In the genomic region with DNA sequence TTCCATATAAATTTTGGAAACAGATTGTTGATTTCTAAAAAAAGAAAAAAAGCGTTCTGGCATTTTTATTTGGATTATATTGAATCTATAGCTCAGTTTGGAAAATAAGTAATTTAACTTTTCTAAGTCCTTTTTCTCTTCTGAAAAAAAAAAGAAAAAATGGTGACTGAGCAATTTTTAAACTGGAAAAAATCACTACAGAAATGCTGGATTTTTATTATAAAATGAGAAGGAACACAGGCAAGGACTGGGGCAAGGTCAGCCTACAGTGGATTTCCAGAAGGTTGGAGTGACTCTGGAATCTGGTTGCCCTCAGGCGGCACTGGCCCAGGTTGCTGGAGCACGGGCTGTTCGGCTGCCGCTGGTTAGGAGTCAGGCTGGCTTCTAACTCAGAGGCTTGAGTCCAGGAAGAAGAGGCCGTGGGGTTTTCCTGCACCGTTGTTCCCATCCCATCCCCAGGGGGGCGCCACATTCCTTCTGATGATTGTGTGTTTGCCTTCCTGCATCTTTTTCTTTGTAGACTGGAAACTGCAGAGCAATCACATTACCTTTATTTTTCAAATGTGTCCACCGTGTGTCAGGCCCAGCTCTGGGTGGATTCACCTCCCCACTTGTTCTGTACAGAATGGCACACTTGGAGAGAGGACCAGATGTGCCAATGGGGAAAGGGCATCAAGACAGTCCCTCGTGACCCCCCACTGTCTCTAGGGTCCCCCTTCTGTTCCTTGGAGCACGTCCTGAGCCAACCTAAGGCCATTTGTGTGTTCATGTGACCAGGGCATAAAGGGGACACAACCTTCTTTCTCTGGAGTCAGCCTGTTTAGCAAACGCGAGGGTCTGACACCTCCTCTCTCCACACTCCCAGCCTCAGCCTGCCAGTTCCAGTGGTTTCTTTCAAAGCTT, we compare ENCODE assay signal across 8 cellular contexts. TPM values are rescaled to one million over a fixed set of nuclear protein-coding genes. Genes with fewer than 3 reads are reported as not detected.
DNase-seq lines count a peak whose midpoint lies in the region; ATAC-seq and TF ChIP-seq lines count a peak whose summit lies in the region.

No MANE protein-coding gene starts in this region.

- H3K4me3 Mint-ChIP-seq in WTC11, result no peak overlapping the region

- no peak overlapping the region for H3K9ac ChIP-seq in colonic mucosa (ENCODE audit: low read depth in 2 of 2, low read length in 2 of 2)

- ATAC-seq in WTC11, result peak; percentile 84

- intact Hi-C loops in colonic mucosa (cut with DNase I), result loop anchor here (5.0 kb wide), 1 partner anchor 152 kb away; no protein-coding TSS in a partner anchor

- no peak overlapping the region for H3K27ac Mint-ChIP-seq in WTC11

- no peaks in the 10 kb centered on the region for H3K9me3 Mint-ChIP-seq in WTC11

- POLR2A ChIA-PET in WTC11 (lab: Charles Lee), result no interaction called here

- no peak overlapping the region for H3K4me3 ChIP-seq in colonic mucosa

- H3K4me1 ChIP-seq in colonic mucosa, result no peaks in the 10 kb centered on the region

- no peaks in the 10 kb centered on the region for H3K9me3 ChIP-seq in colonic mucosa

- H3K36me3 Mint-ChIP-seq in WTC11, result no peaks in the 10 kb centered on the region

- peaks cover 25% of the 10 kb centered on the region for H3K4me1 Mint-ChIP-seq in WTC11

- no peaks in the 10 kb centered on the region for H3K27me3 ChIP-seq in colonic mucosa

- H3K27me3 Mint-ChIP-seq in WTC11 (ENCODE audit: low read depth), result no peaks in the 10 kb centered on the region; the same call in 1 of the 2 replicates

- no peaks in the 10 kb centered on the region for H3K36me3 ChIP-seq in colonic mucosa

- TF ChIP-seq CTCF in WTC11 (IDR thresholded peaks at IDR 0.05) (peak; percentile 73), colonic mucosa (IDR thresholded peaks at IDR 0.05) (peak; percentile 35)

- H3K27ac ChIP-seq in colonic mucosa, result no peak overlapping the region

- CTCF ChIA-PET in WTC11 (lab: Charles Lee), result interaction anchor here (0.7 to 2.5 kb wide), 8 partner anchors 18 to 447 kb away, joined by 3 to 11 read pairs (median 8); partner anchors contain the start of gene GTF3A

- DNase-seq in NCI-H2081 (lab: John Stamatoyannopoulos, UW) (peak; percentile 32 to 63), NCI-H2081 treated with DMSO at 0.1 percent for 48 hours (lab: John Stamatoyannopoulos, UW) (no peak), NCI-H146 treated with DMSO at 0.1 percent for 48 hours (lab: John Stamatoyannopoulos, UW; ENCODE audit: unreplicated experiment) (peak; percentile 18), WTC11 (ENCODE audit: low spot score) (peak; percentile 85), colonic mucosa (peak; percentile 91), medulla oblongata (ENCODE audit: extremely low spot score) (peak; percentile 63), globus pallidus (ENCODE audit: low spot score) (no peak)
- peak; percentile 6 to 17 for DNase-seq in stimulated activated CD8-positive, alpha-beta memory T cell treated with anti-CD3 and anti-CD28 coated beads, Interleukin-7, amount 100 ng/mL, for 4 hours (ENCODE audit: low read depth in 2 of 2)

TF ChIP-seq in WTC11, 78 proteins besides CTCF, POLR2A, EP300 and RAD21:
- TF ChIP-seq ZNF219 (CRISPR knock-in tag; IDR thresholded peaks at IDR 0.05; ENCODE audit: borderline replicate concordance), result no peak
- TF ChIP-seq, protein P1, sequence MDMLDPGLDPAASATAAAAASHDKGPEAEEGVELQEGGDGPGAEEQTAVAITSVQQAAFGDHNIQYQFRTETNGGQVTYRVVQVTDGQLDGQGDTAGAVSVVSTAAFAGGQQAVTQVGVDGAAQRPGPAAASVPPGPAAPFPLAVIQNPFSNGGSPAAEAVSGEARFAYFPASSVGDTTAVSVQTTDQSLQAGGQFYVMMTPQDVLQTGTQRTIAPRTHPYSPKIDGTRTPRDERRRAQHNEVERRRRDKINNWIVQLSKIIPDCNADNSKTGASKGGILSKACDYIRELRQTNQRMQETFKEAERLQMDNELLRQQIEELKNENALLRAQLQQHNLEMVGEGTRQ (CRISPR knock-in tag; IDR thresholded peaks at IDR 0.05), result 0 out of 2 replicates have a peak, but pooled peaks have one; percentile 8

RNA-seq across cellular contexts. Expression of gene GTF3A, which starts 44.5 kb away (rescaled TPM):
- total RNA-seq in WTC11 (2021) (77.0 to 88.7 TPM (median 78.4 TPM) in 3 replicates), colonic mucosa (10 to 100 TPM; 39.7 to 76.0 TPM)

Comparison
In these comparisons a context has a peak if more than half of its experiments do, and no peak if none do; other contexts are left out.
1. DNase-seq: peak in NCI-H2081 (2 of 2), NCI-H146 treated with DMSO at 0.1 percent for 48 hours (single experiment), WTC11 (single experiment), colonic mucosa (single experiment), medulla oblongata (single experiment) and stimulated activated CD8-positive, alpha-beta memory T cell treated with anti-CD3 and anti-CD28 coated beads, Interleukin-7, amount 100 ng/mL, for 4 hours (2 of 2); none in NCI-H2081 treated with DMSO at 0.1 percent for 48 hours (single experiment) and globus pallidus (single experiment).